In genomic region chr19:35596366-35596999, GRCh38 we compare ENCODE assay signal across 10 cellular contexts. TPM values are rescaled to one million over a fixed set of nuclear protein-coding genes. Genes with fewer than 3 reads are reported as not detected.
A peak's percentile ranks its signal among the peaks of the same experiment; 100 is the strongest.
DNase-seq lines count a peak whose midpoint lies in the region; ATAC-seq and TF ChIP-seq lines count a peak whose summit lies in the region.
"Had no signal": no experiment of that assay in that cellular context is flagged by ENCODE, and none has a peak within 500 bp of the region (broad histone marks: within the 10 kb centered on the region; RNA-seq: fewer than 3 reads in every experiment).

No MANE protein-coding gene starts in this region.

- H3K4me1 ChIP-seq in Panc1 (ENCODE audit: control insufficient read depth, insufficient read depth, low read length) (no peaks in the 10 kb centered on the region), esophagus squamous epithelium (no peaks in the 10 kb centered on the region)

- no peak overlapping the region for H3K27ac Mint-ChIP-seq in memory B cell

- CTCF ChIA-PET in Panc1 (lab: Charles Lee), result interaction anchor here (0.6 kb wide), 1 partner anchor 33 kb away, joined by 8 read pairs; the partner anchor contains the start of gene ATP4A

- DNase-seq in NCI-H2227 (lab: John Stamatoyannopoulos, UW; ENCODE audit: unreplicated experiment) (peak; percentile 55), NCI-H2227 treated with DMSO at 0.1 percent for 48 hours (lab: John Stamatoyannopoulos, UW) (no peak), Panc1 (ENCODE audit: low read depth, low spot score) (no peak), memory B cell (ENCODE audit: low spot score in 2 of 2) (no peak), amniotic stem cell (lab: John Stamatoyannopoulos, UW) (no peak), esophagus squamous epithelium (lab: John Stamatoyannopoulos, UW) (no peak)
- DNase-seq: PC-9 had no signal

- no peaks in the 10 kb centered on the region for H3K36me3 Mint-ChIP-seq in memory B cell

- 58 to 71% methylated on average over 4 of the region's 4 CpGs for WGBS in esophagus squamous epithelium, 2 donors

- H3K9me3 Mint-ChIP-seq in memory B cell, result peaks cover 1% of the 10 kb centered on the region

- ATAC-seq in GM21619 (IDR thresholded peaks at IDR 0.05; ENCODE audit: unreplicated experiment) (peak; percentile 51), Panc1 (peak; percentile 69; the same call in 1 of the 2 replicates), memory B cell (ENCODE audit: low read depth) (peak; percentile 53), GM18861 (IDR thresholded peaks at IDR 0.05; ENCODE audit: unreplicated experiment) (no peak)

- intact Hi-C loops in Panc1 (cut with micrococcal nuclease; ENCODE audit: unreplicated experiment) (no loop called here), esophagus squamous epithelium (cut with DNase I) (no loop called here)

- H3K27me3 ChIP-seq in Panc1 (ENCODE audit: control insufficient read depth, insufficient read depth, low read length) (no peaks in the 10 kb centered on the region), esophagus squamous epithelium (peaks cover 0 to 9% (median 0%) of the 10 kb centered on the region in 4 donors)

- no TSS peak for BruUV-seq in Panc1 (replicated peaks; lab: Mats Ljungman, UMichigan)

- no peak overlapping the region for H3K4me3 Mint-ChIP-seq in memory B cell

- H3K36me3 ChIP-seq in Panc1 (ENCODE audit: control insufficient read depth, insufficient read depth, low read length) (no peaks in the 10 kb centered on the region), esophagus squamous epithelium (no peaks in the 10 kb centered on the region)

- TF ChIP-seq POLR2A in esophagus squamous epithelium (IDR thresholded peaks at IDR 0.05), result no peak

- H3K9me3 ChIP-seq in Panc1 (ENCODE audit: control insufficient read depth, insufficient read depth, low read depth, low read length) (no peaks in the 10 kb centered on the region), esophagus squamous epithelium (no peaks in the 10 kb centered on the region)

- no peaks in the 10 kb centered on the region for H3K4me1 Mint-ChIP-seq in memory B cell

- in situ Hi-C loops in Panc1 (cut with HindIII; ENCODE audit: low pct_unique_long_range_greater_than_20kb, low sequenced_read_pairs), result no loop called here

- TF ChIP-seq CTCF in Panc1 (IDR thresholded peaks at IDR 0.05) (no peak), esophagus squamous epithelium (IDR thresholded peaks at IDR 0.05) (no peak)

- H3K27me3 Mint-ChIP-seq in memory B cell, result peaks cover 10% of the 10 kb centered on the region

- POLR2A ChIA-PET in Panc1 (lab: Charles Lee), result interaction anchor here (0.6 kb wide), 1 partner anchor 218 kb away, joined by 3 read pairs; no protein-coding TSS in a partner anchor

- H3K4me3 ChIP-seq in Panc1 (ENCODE audit: low read depth in 2 of 2, low read length in 2 of 2) (no peak overlapping the region), esophagus squamous epithelium (no peak overlapping the region)
- H3K4me3 ChIP-seq: PC-9 had no signal

- no peak overlapping the region for H3K27ac ChIP-seq in Panc1 (ENCODE audit: low read length)
- H3K27ac ChIP-seq in esophagus squamous epithelium, result no peak overlapping the region
- H3K27ac ChIP-seq: PC-9 had no signal

RNA-seq across cellular contexts. Expression of gene PMIS2, which starts 10.5 kb away (rescaled TPM):
- total RNA-seq in Panc1 (2021; ENCODE audit: unreplicated experiment), result not detected
- not detected for polyA plus RNA-seq in Panc1 (2012; ENCODE audit: insufficient read length)
- total RNA-seq in esophagus squamous epithelium, result not detected
- total RNA-seq: PC-9 had no signal
- polyA plus RNA-seq: AG04450 had no signal

RNA-seq across cellular contexts. Expression of gene HAUS5, which starts 16.1 kb away (rescaled TPM):
- total RNA-seq in Panc1 (2021; ENCODE audit: unreplicated experiment) (23.2 TPM), esophagus squamous epithelium (10 to 100 TPM in 2 of 4 donors, 1 to 10 TPM in 2; 3.5 to 11.5 (median 10.6) TPM)
- 24.8 TPM for polyA plus RNA-seq in Panc1 (2012; ENCODE audit: insufficient read length)

RNA-seq across cellular contexts. Expression of gene RBM42, which starts 32.4 kb away (rescaled TPM):
- total RNA-seq in Panc1 (2021; ENCODE audit: unreplicated experiment) (180 TPM), esophagus squamous epithelium (10 to 100 TPM; 52.1 to 59.1 (median 53.0) TPM)
- polyA plus RNA-seq in Panc1 (2012; ENCODE audit: insufficient read length), result 207 TPM

RNA-seq across cellular contexts. Expression of gene ATP4A, which starts 33.0 kb away (rescaled TPM):
- total RNA-seq in Panc1 (2021; ENCODE audit: unreplicated experiment) (not detected), esophagus squamous epithelium (under 1 TPM in 1 of 4 donors, not detected in 3; 0.18 TPM)
- polyA plus RNA-seq in Panc1 (2012; ENCODE audit: insufficient read length), result 0.16 TPM
- total RNA-seq: PC-9 had no signal
- polyA plus RNA-seq: AG04450 had no signal

RNA-seq across cellular contexts. Expression of gene ETV2, which starts 45.1 kb away (rescaled TPM):
- 2.8 TPM for total RNA-seq in Panc1 (2021; ENCODE audit: unreplicated experiment)
- 3.5 TPM for polyA plus RNA-seq in Panc1 (2012; ENCODE audit: insufficient read length)
- under 1 TPM in 2 of 4 donors, not detected in 2; 0.31 to 0.44 TPM for total RNA-seq in esophagus squamous epithelium
